In genomic region chr2:208315081-208315788, GRCh38 we compare ENCODE assay signal across 9 cellular contexts. TPM values are rescaled to one million over a fixed set of nuclear protein-coding genes. Genes with fewer than 3 reads are reported as not detected.
A peak's percentile ranks its signal among the peaks of the same experiment; 100 is the strongest.
DNase-seq lines count a peak whose midpoint lies in the region; ATAC-seq and TF ChIP-seq lines count a peak whose summit lies in the region.
"Had no signal": no experiment of that assay in that cellular context is flagged by ENCODE, and none has a peak within 500 bp of the region (broad histone marks: within the 10 kb centered on the region; RNA-seq: fewer than 3 reads in every experiment).

No MANE protein-coding gene starts in this region.

- no peak for DNase-seq in right cardiac atrium
- no peak for DNase-seq in left ventricle myocardium superior
- peak; percentile 23 to 74 (median 63) for DNase-seq in adrenal gland
- no peak for DNase-seq in aorta
- DNase-seq in stimulated activated CD4-positive, alpha-beta T cell treated with anti-CD3 and anti-CD28 coated beads, Interleukin-2, amount 100 ng/mL, for 48 hours: no peak
- no peak for DNase-seq in NCI-H510A treated with DMSO at 0.1 percent for 48 hours (lab: John Stamatoyannopoulos, UW)
- no peak for DNase-seq in NCI-H2107 treated with DMSO at 0.1 percent for 48 hours (lab: John Stamatoyannopoulos, UW; ENCODE audit: unreplicated experiment)
- DNase-seq: CD4-positive, CD25-positive, alpha-beta regulatory T cell had no signal

- TF ChIP-seq CTCF in adrenal gland (IDR thresholded peaks at IDR 0.05): no peak

- peaks cover 0 to 8% of the 10 kb centered on the region in 2 donors for H3K36me3 ChIP-seq in adrenal gland (replicated peaks in 1 of 2)
- peaks cover 4 to 5% of the 10 kb centered on the region in 2 donors for H3K36me3 ChIP-seq in aorta (ENCODE audit: control insufficient read depth in 1 of 2, insufficient read depth in 2 of 2, low read length in 1 of 2)

- no peak for TF ChIP-seq POLR2A in adrenal gland (IDR thresholded peaks at IDR 0.05)

- intact Hi-C loops in right cardiac atrium (cut with DNase I): no loop called here
- intact Hi-C loops in left ventricle myocardium superior (cut with micrococcal nuclease): no loop called here
- intact Hi-C loops in adrenal gland (cut with DNase I): no loop called here
- intact Hi-C loops in aorta (cut with DNase I): no loop called here

- ATAC-seq in right cardiac atrium: peak; percentile 36 to 79
- no peak for ATAC-seq in left ventricle myocardium superior
- ATAC-seq in HG03039 (IDR thresholded peaks at IDR 0.05; ENCODE audit: unreplicated experiment): peak; percentile 54
- peak; percentile 65 for ATAC-seq in aorta (ENCODE audit: low FRiP score)

- 68% methylated on average over 8 of the region's 8 CpGs for WGBS in right cardiac atrium
- WGBS in adrenal gland, 4 donors: 52 to 56% (median 54%) methylated on average over 8 of the region's 8 CpGs
- WGBS in aorta, 2 donors: 54 to 55% methylated on average over 8 of the region's 8 CpGs

- H3K27ac ChIP-seq in right cardiac atrium (ENCODE audit: low read length) (no peak overlapping the region), adrenal gland (no peak overlapping the region), aorta (ENCODE audit: low read depth in 1 of 2, low read length in 2 of 2) (peak overlapping the region in 1 of 2 donors; percentile 19)

- H3K9me3 ChIP-seq in right cardiac atrium (ENCODE audit: control insufficient read depth, low read length): no peaks in the 10 kb centered on the region
- no peaks in the 10 kb centered on the region for H3K9me3 ChIP-seq in adrenal gland (replicated peaks in 1 of 3)
- H3K9me3 ChIP-seq in aorta (ENCODE audit: control insufficient read depth, low read length): no peaks in the 10 kb centered on the region

- H3K4me3 ChIP-seq in right cardiac atrium (ENCODE audit: low read length) (no peak overlapping the region), adrenal gland (no peak overlapping the region), aorta (ENCODE audit: low read length in 2 of 2) (no peak overlapping the region)

- H3K27me3 ChIP-seq in right cardiac atrium (ENCODE audit: control insufficient read depth, insufficient read depth) (no peaks in the 10 kb centered on the region), adrenal gland (no peaks in the 10 kb centered on the region), aorta (ENCODE audit: control insufficient read depth in 1 of 2, insufficient read depth in 2 of 2, low read length in 1 of 2) (no peaks in the 10 kb centered on the region)

- peaks cover 5% of the 10 kb centered on the region for H3K4me1 ChIP-seq in right cardiac atrium (ENCODE audit: control insufficient read depth, insufficient read depth, low read length)
- H3K4me1 ChIP-seq in adrenal gland (replicated peaks in 1 of 2): peaks cover 0 to 13% of the 10 kb centered on the region in 2 donors
- no peaks in the 10 kb centered on the region for H3K4me1 ChIP-seq in aorta (ENCODE audit: control insufficient read depth in 1 of 2, insufficient read depth in 2 of 2, low read length in 2 of 2)

RNA-seq across cellular contexts. Expression of gene PIKFYVE, which starts 49.2 kb away (rescaled TPM):
- 10 to 100 TPM; 17.2 to 20.4 (median 19.9) TPM for total RNA-seq in right cardiac atrium
- 5.0 TPM for polyA plus RNA-seq in right cardiac atrium
- 16.1 TPM for total RNA-seq in left ventricle myocardium superior
- 10 to 100 TPM; 15.4 to 29.7 (median 25.9) TPM for total RNA-seq in adrenal gland
- polyA plus RNA-seq in adrenal gland: 10 to 100 TPM in 1 of 3 donors, 1 to 10 TPM in 2; 5.1 to 17.8 (median 7.4) TPM
- 10 to 100 TPM; 31.9 to 42.6 TPM for total RNA-seq in aorta
- polyA plus RNA-seq in aorta: 1 to 10 TPM; 5.5 to 6.8 TPM

Comparison
In these comparisons a context has a peak if more than half of its experiments do, and no peak if none do; other contexts are left out.
1. DNase-seq: peak in adrenal gland (7 of 7); none in right cardiac atrium (0 of 3), left ventricle myocardium superior (single experiment), aorta (0 of 2), stimulated activated CD4-positive, alpha-beta T cell treated with anti-CD3 and anti-CD28 coated beads, Interleukin-2, amount 100 ng/mL, for 48 hours (0 of 2), NCI-H510A treated with DMSO at 0.1 percent for 48 hours (single experiment) and NCI-H2107 treated with DMSO at 0.1 percent for 48 hours (single experiment).